Comparison of ENCODE assay signal across 8 cellular contexts in the genomic region with DNA sequence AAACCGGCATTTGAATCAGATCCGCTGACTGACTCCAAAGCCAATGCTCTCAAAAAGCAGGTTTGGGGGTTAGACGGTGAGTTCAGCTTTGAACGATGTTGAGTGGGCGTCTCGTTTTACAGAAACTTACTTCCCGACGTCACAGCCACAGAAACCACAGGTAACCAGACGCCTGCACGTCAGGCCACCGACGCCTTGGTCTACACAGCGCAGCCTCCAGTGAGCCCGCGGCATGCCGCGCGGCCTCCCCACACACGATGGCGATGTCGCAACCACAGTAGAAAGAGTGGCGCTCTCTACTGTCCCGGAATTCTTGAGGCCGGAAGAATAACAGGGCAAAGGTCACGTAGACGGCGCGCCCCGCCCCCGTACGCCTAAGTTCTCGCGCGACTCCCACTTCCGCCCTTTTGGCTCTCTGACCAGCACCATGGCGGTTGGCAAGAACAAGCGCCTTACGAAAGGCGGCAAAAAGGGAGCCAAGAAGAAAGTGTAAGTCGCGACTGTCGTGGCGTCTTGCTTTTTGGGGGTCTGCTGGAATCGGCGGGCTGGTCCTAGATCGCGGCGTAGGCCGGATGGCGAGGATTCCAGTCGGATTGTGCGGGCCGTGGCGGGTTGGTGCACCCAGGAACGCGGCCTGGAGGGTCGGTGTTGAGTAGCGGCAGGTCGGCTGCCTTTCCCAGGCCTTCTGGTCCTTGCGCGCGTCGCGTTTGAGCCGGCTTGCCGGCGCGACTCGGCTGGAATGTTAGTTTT. TPM values are rescaled to one million over a fixed set of nuclear protein-coding genes. Genes with fewer than 3 reads are reported as not detected.
DNase-seq lines count a peak whose midpoint lies in the region; ATAC-seq and TF ChIP-seq lines count a peak whose summit lies in the region.

A gene (plus strand): TSS at position 403 of the 750 bp plus-strand sequence. CDS start 25 bp downstream, at position 428.

- no peak for TF ChIP-seq EP300 in stomach (IDR thresholded peaks at IDR 0.05)

- intact Hi-C loops in stomach (cut with DNase I; ENCODE audit: low total_unique reads) = no loop called here

- H3K4me3 Mint-ChIP-seq in nephron progenitor cell = peak within 1 kb of the TSS; percentile 100

- TF ChIP-seq POLR2A in stomach (IDR thresholded peaks at IDR 0.05) = peak in 1 of 4 donors; percentile 29

- DNase-seq in ELF-1 (ENCODE audit: low read depth, low spot score) (peak; percentile 99), GOT3 (lab: John Stamatoyannopoulos, UW) (peak; percentile 65), LNCaP clone FGC (ENCODE audit: low read depth) (peak; percentile 95), RWPE2 (ENCODE audit: low spot score) (peak; percentile 90), fibroblast of pulmonary artery (ENCODE audit: low read depth) (peak; percentile 99), nephron progenitor cell (peak; percentile 95), stomach (peak; percentile 97)
- DNase-seq in activated T-helper 9 cell treated with anti-CD3 and anti-CD28 coated beads, Interleukin-2, amount 50 U/mL, for 16 hours (ENCODE audit: low read depth) = peak; percentile 97

- H3K4me1 Mint-ChIP-seq in nephron progenitor cell = peaks cover 25% of the 10 kb centered on the region

- H3K4me1 ChIP-seq in RWPE2 (ENCODE audit: insufficient read depth, poor library complexity, severe bottlenecking) (peaks cover 13% of the 10 kb centered on the region), stomach (peaks cover 15 to 46% (median 26%) of the 10 kb centered on the region in 4 donors)

- H3K36me3 ChIP-seq in RWPE2 (ENCODE audit: low read depth) = peaks cover 47% of the 10 kb centered on the region
- H3K36me3 ChIP-seq in stomach = peaks cover 31 to 37% (median 34%) of the 10 kb centered on the region in 4 donors

- WGBS in stomach, 5 donors = 1% methylated on average over 23 to 69 of the region's 69 CpGs

- peak; percentile 93 for ATAC-seq in RWPE2 (ENCODE audit: low read depth)

- no peaks in the 10 kb centered on the region for H3K9me3 Mint-ChIP-seq in nephron progenitor cell

- H3K27me3 Mint-ChIP-seq in nephron progenitor cell (ENCODE audit: low read depth, poor library complexity) = peaks cover 10% of the 10 kb centered on the region

- H3K27ac Mint-ChIP-seq in nephron progenitor cell = peak within 1 kb of the TSS; percentile 100

- H3K9me3 ChIP-seq in RWPE2 (ENCODE audit: severe bottlenecking) (no peaks in the 10 kb centered on the region), stomach (no peaks in the 10 kb centered on the region)

- H3K36me3 Mint-ChIP-seq in nephron progenitor cell (ENCODE audit: low read depth) = peaks cover 41% of the 10 kb centered on the region

- H3K27ac ChIP-seq in RWPE2 (ENCODE audit: poor library complexity, severe bottlenecking) (peak within 1 kb of the TSS; percentile 80), stomach (peak within 1 kb of the TSS; percentile 77 to 96 (median 95))

- no peaks in the 10 kb centered on the region for H3K27me3 ChIP-seq in RWPE2 (ENCODE audit: insufficient read depth, poor library complexity, severe bottlenecking)
- H3K27me3 ChIP-seq in stomach = no peaks in the 10 kb centered on the region

- H3K4me3 ChIP-seq in LNCaP clone FGC (ENCODE audit: low read depth, low read length) (peak within 1 kb of the TSS; percentile 94), RWPE2 (ENCODE audit: severe bottlenecking) (peak within 1 kb of the TSS; percentile 77), fibroblast of pulmonary artery (replicated peaks; ENCODE audit: low read depth, low read length) (peak within 1 kb of the TSS; percentile 76), stomach (peak within 1 kb of the TSS; percentile 75 to 83 (median 78))

- TF ChIP-seq CTCF in LNCaP clone FGC (IDR thresholded peaks at IDR 0.05; ENCODE audit: control insufficient read depth, extremely low read depth, insufficient read depth) = peak; percentile 91
- peak; percentile 93 for TF ChIP-seq CTCF in RWPE2 (IDR thresholded peaks at IDR 0.05; ENCODE audit: poor library complexity, severe bottlenecking)
- peak; percentile 77 for TF ChIP-seq CTCF in fibroblast of pulmonary artery (IDR thresholded peaks at IDR 0.05; ENCODE audit: low read length, missing control alignments)
- peak; percentile 79 for TF ChIP-seq CTCF in nephron progenitor cell (IDR thresholded peaks at IDR 0.05)
- TF ChIP-seq CTCF in stomach (IDR thresholded peaks at IDR 0.05) = peak in 4 of 7 experiments; percentile 40 to 89 (median 75)

RNA-seq across cellular contexts. Expression of the gene that starts here (rescaled TPM):
- 1,000 to 10,000 TPM; 1,579 to 3,445 (median 2,881) TPM for total RNA-seq in stomach
- 1,000 to 10,000 TPM; 3,008 to 5,449 (median 3,910) TPM for polyA plus RNA-seq in stomach

Comparison
In these comparisons a context has a peak if more than half of its experiments do, and no peak if none do; other contexts are left out.
1. Peak in every context shown above with its lines: DNase-seq, ATAC-seq, H3K4me3 ChIP-seq and H3K27ac ChIP-seq.